ENCODE assay signal across 16 cellular contexts in genomic region chr11:127340438-127340837, GRCh38.
A peak's percentile ranks its signal among the peaks of the same experiment; 100 is the strongest.
DNase-seq lines count a peak whose midpoint lies in the region; FAIRE-seq and TF ChIP-seq lines count a peak whose summit lies in the region.
"Had no signal": no experiment of that assay in that cellular context is flagged by ENCODE, and none has a peak within 500 bp of the region (broad histone marks: within the 10 kb centered on the region; RNA-seq: fewer than 3 reads in every experiment).

No MANE protein-coding gene starts in this region.

- no peaks in the 10 kb centered on the region for H3K36me3 Mint-ChIP-seq in immature natural killer cell

- peaks cover 0 to 2% (median 0%) of the 10 kb centered on the region in 3 donors for H3K27me3 Mint-ChIP-seq in immature natural killer cell (ENCODE audit: low read depth in 3 of 3)
- H3K27me3 Mint-ChIP-seq: B cell; CD4-positive, alpha-beta T cell had no signal

- H4K20me1 ChIP-seq in Loucy (ENCODE audit: insufficient read depth, low read length, poor library complexity, severe bottlenecking), result no peaks in the 10 kb centered on the region
- H4K20me1 ChIP-seq in keratinocyte (ENCODE audit: control insufficient read depth, extremely low read depth, insufficient read depth, low read length), result no peaks in the 10 kb centered on the region

- H3K4me3 Mint-ChIP-seq in immature natural killer cell, result no peak overlapping the region
- H3K4me3 Mint-ChIP-seq: B cell; CD4-positive, alpha-beta T cell; GM23338 had no signal

- no peaks in the 10 kb centered on the region for H3K9me1 ChIP-seq in keratinocyte (ENCODE audit: control insufficient read depth, extremely low read depth, insufficient read depth, low read length)

- H3K27ac ChIP-seq in keratinocyte (ENCODE audit: control insufficient read depth, insufficient read depth, low read length) (no peak overlapping the region), testis (no peak overlapping the region)
- H3K27ac ChIP-seq: C4-2B had no signal

- no peaks in the 10 kb centered on the region for H3K36me3 ChIP-seq in Loucy (ENCODE audit: insufficient read depth, low read length)
- no peaks in the 10 kb centered on the region for H3K36me3 ChIP-seq in keratinocyte (ENCODE audit: control insufficient read depth in 2 of 2, extremely low read depth in 1 of 2, insufficient read depth in 2 of 2, low read length in 2 of 2)
- H3K36me3 ChIP-seq in testis (ENCODE audit: low read depth, missing control alignments), result no peaks in the 10 kb centered on the region

- peaks cover 0 to 5% (median under 1%) of the 10 kb centered on the region in 6 donors for H3K9me3 Mint-ChIP-seq in immature natural killer cell
- H3K9me3 Mint-ChIP-seq: CD4-positive, alpha-beta T cell had no signal

- H3K9me2 ChIP-seq in Loucy (replicated peaks; ENCODE audit: low read depth, low read length), result no peaks in the 10 kb centered on the region

- H3K9ac ChIP-seq in Loucy (ENCODE audit: low read depth, low read length, poor library complexity, severe bottlenecking) (no peak overlapping the region), keratinocyte (ENCODE audit: control insufficient read depth, extremely low read depth, insufficient read depth, low read length) (no peak overlapping the region)

- no peaks in the 10 kb centered on the region for H3F3A ChIP-seq in Loucy (ENCODE audit: low read depth)

- intact Hi-C loops in testis (cut with DNase I; ENCODE audit: low total_unique reads), result no loop called here

- H3K79me2 ChIP-seq in Loucy (ENCODE audit: insufficient read depth, low read length) (no peaks in the 10 kb centered on the region), keratinocyte (ENCODE audit: control insufficient read depth, insufficient read depth, low read length) (no peaks in the 10 kb centered on the region)

- 81 to 85% methylated on average over 1 of the region's 1 CpG for WGBS in testis, 2 donors

- no peak overlapping the region for H2AFZ ChIP-seq in Loucy (ENCODE audit: low read length)
- H2AFZ ChIP-seq in keratinocyte (ENCODE audit: control insufficient read depth, low read length), result peak overlapping the region; percentile 22
- H2AFZ ChIP-seq: GM23338 had no signal

- no peaks in the 10 kb centered on the region for H3K9me3 ChIP-seq in Loucy (ENCODE audit: insufficient read depth, low read depth, low read length)
- no peaks in the 10 kb centered on the region for H3K9me3 ChIP-seq in keratinocyte (ENCODE audit: control insufficient read depth, low read depth, low read length)
- no peaks in the 10 kb centered on the region for H3K9me3 ChIP-seq in testis

- no peak for FAIRE-seq in keratinocyte (lab: Jason Lieb, UNC)

- H3K4me1 ChIP-seq in Loucy (ENCODE audit: insufficient read depth, low read length, poor library complexity, severe bottlenecking) (peaks cover 19% of the 10 kb centered on the region), keratinocyte (ENCODE audit: control insufficient read depth, extremely low read depth, insufficient read depth, low read length) (peaks cover 11% of the 10 kb centered on the region), testis (no peaks in the 10 kb centered on the region)

- DNase-seq in Daoy (ENCODE audit: low read depth) (peak; percentile 12), keratinocyte (ENCODE audit: low read depth, low spot score) (no peak), testis (no peak), cortex of kidney (lab: John Stamatoyannopoulos, UW) (no peak), immature natural killer cell (no peak)
- DNase-seq: CD4-positive, alpha-beta T cell; DMS153; DMS79; GF-D8; H7; IMR-90; KBM-7 had no signal

- no peak for TF ChIP-seq CTCF in Loucy (conservative IDR thresholded peaks at IDR 0.05; ENCODE audit: low read length)
- no peak for TF ChIP-seq CTCF in keratinocyte (optimal IDR thresholded peaks at IDR 0.05 in 1 of 3, IDR thresholded peaks at IDR 0.05 in 1 of 3, conservative IDR thresholded peaks at IDR 0.05 in 1 of 3; ENCODE audit: extremely low read depth in 1 of 3, insufficient read depth in 2 of 3, low read length in 3 of 3)
- no peak for TF ChIP-seq CTCF in testis (IDR thresholded peaks at IDR 0.05)

- dilution Hi-C loops in keratinocyte (cut with MboI; ENCODE audit: extremely low pct_ligation_motif_present, low sequenced_read_pairs), result no loop called here

- H3K27me3 ChIP-seq in Loucy (ENCODE audit: insufficient read depth, low read length, poor library complexity, severe bottlenecking) (no peaks in the 10 kb centered on the region), keratinocyte (ENCODE audit: control insufficient read depth, extremely low read depth, insufficient read depth, low read length) (no peaks in the 10 kb centered on the region), testis (no peaks in the 10 kb centered on the region)

- no peak overlapping the region for H3K27ac Mint-ChIP-seq in immature natural killer cell
- H3K27ac Mint-ChIP-seq: B cell; CD4-positive, alpha-beta T cell; GM23338 had no signal

- TF ChIP-seq POLR2A in testis (IDR thresholded peaks at IDR 0.05), result no peak

- no peak overlapping the region for H3K4me3 ChIP-seq in Loucy (ENCODE audit: low read length, poor library complexity, severe bottlenecking)
- no peak overlapping the region for H3K4me3 ChIP-seq in keratinocyte (ENCODE audit: control insufficient read depth in 2 of 3, extremely low read depth in 1 of 3, insufficient read depth in 2 of 3, low read depth in 1 of 3, low read length in 3 of 3)
- H3K4me3 ChIP-seq in testis, result no peak overlapping the region
- H3K4me3 ChIP-seq: GM23338 had no signal

- H3K4me2 ChIP-seq in Loucy (ENCODE audit: low read depth, low read length, poor library complexity, severe bottlenecking) (peak overlapping the region; percentile 10), keratinocyte (ENCODE audit: control insufficient read depth, extremely low read depth, insufficient read depth, low read depth, low read length) (no peak overlapping the region)
- H3K4me2 ChIP-seq: GM23338 had no signal

- no peaks in the 10 kb centered on the region for H3K4me1 Mint-ChIP-seq in immature natural killer cell
- H3K4me1 Mint-ChIP-seq: B cell had no signal
